ENCODE assay signal across 25 cellular contexts in genomic region chr3:150152567-150152966, GRCh38.
"Had no signal": no experiment of that assay in that cellular context is flagged by ENCODE, and none has a peak within 500 bp of the region (broad histone marks: within the 10 kb centered on the region; RNA-seq: fewer than 3 reads in every experiment).

No MANE protein-coding gene starts in this region.

- H3K4me1 Mint-ChIP-seq: IgD-negative memory B cell, T-cell had no signal

- H3K4me2 ChIP-seq: SK-N-SH had no signal

- H3K4me3 Mint-ChIP-seq: IgD-negative memory B cell, T-cell had no signal

- H3K9me2 ChIP-seq: SK-N-SH had no signal

- ATAC-seq: Panc1, PC-3, T-cell had no signal

- DNase-seq: KBM-7, MV-4-11, NCI-H1048, NCI-H1105, NCI-H1417, NCI-H1436 treated with DMSO at 0.1 percent for 48 hours, NCI-H1694, NCI-H187 treated with DMSO at 0.1 percent for 48 hours, NCI-H2029 treated with DMSO at 0.1 percent for 48 hours, NCI-H2107, NCI-H2171, NCI-H226, NCI-H446, NCI-H510A, NCI-H524 treated with DMSO at 0.1 percent for 48 hours, NCI-H69, NCI-H774, PC-3, SHP77, SK-N-SH, SW 1271, T-cell had no signal

- H3K9ac ChIP-seq: SK-N-SH had no signal

- H3K36me3 Mint-ChIP-seq: IgD-negative memory B cell, T-cell had no signal

- H3K27ac ChIP-seq: RWPE1 had no signal

- H3K27ac Mint-ChIP-seq: IgD-negative memory B cell, T-cell had no signal
